In genomic region chr12:95218852-95219171, GRCh38 we compare ENCODE assay signal across 8 cellular contexts. TPM values are rescaled to one million over a fixed set of nuclear protein-coding genes. Genes with fewer than 3 reads are reported as not detected.
DNase-seq lines count a peak whose midpoint lies in the region; ATAC-seq lines count a peak whose summit lies in the region.

No MANE protein-coding gene starts in this region.

- H3K4me3 ChIP-seq in iPS DF 6.9 (ENCODE audit: low read length): peak overlapping the region; percentile 60; the same call in 1 of the 2 replicates

- peak overlapping the region; percentile 97 for H3K27ac Mint-ChIP-seq in activated naive CD4-positive, alpha-beta T cell treated with anti-CD3 and anti-CD28 coated beads for 36 hours

- peaks cover 1% of the 10 kb centered on the region for H3K4me1 ChIP-seq in iPS DF 6.9 (ENCODE audit: control insufficient read depth, insufficient read depth, low read length)

- no peaks in the 10 kb centered on the region for H3K27me3 Mint-ChIP-seq in activated naive CD4-positive, alpha-beta T cell treated with anti-CD3 and anti-CD28 coated beads for 36 hours (ENCODE audit: low read depth)

- peak overlapping the region; percentile 98 for H3K4me3 Mint-ChIP-seq in activated naive CD4-positive, alpha-beta T cell treated with anti-CD3 and anti-CD28 coated beads for 36 hours

- peak; percentile 46 for DNase-seq in activated naive CD4-positive, alpha-beta T cell treated with Interleukin-2 at 50 U/mL for 16 hours
- no peak for DNase-seq in activated naive CD4-positive, alpha-beta T cell (lab: John Stamatoyannopoulos, UW)
- DNase-seq in NCI-H82 (lab: John Stamatoyannopoulos, UW): peak; percentile 60
- DNase-seq in activated naive CD4-positive, alpha-beta T cell treated with anti-CD3 and anti-CD28 coated beads for 36 hours: peak; percentile 61
- DNase-seq in iPS DF 6.9 (ENCODE audit: low read depth, low spot score): no peak
- DNase-seq in stimulated activated CD4-positive, alpha-beta T cell treated with anti-CD3 and anti-CD28 coated beads, Interleukin-12 subunit alpha, Interleukin-12 subunit beta, amount 100 ng/mL, for 48 hours (ENCODE audit: low read depth in 2 of 3, low spot score in 1 of 3): peak; percentile 15 to 41 (median 35)
- no peak for DNase-seq in DMS153 treated with DMSO at 0.1 percent for 48 hours (lab: John Stamatoyannopoulos, UW; ENCODE audit: unreplicated experiment)

- H3K27me3 ChIP-seq in iPS DF 6.9 (ENCODE audit: control insufficient read depth, insufficient read depth, low read length): no peaks in the 10 kb centered on the region

- peaks cover 34% of the 10 kb centered on the region for H3K4me1 Mint-ChIP-seq in activated naive CD4-positive, alpha-beta T cell treated with anti-CD3 and anti-CD28 coated beads for 36 hours (ENCODE audit: low read depth)

- intact Hi-C loops in activated naive CD4-positive, alpha-beta T cell treated with anti-CD3 and anti-CD28 coated beads for 36 hours (cut with micrococcal nuclease): loop anchor here (5.0 kb wide), 5 partner anchors 313 to 1542 kb away; partner anchors contain the start of genes AMDHD1, CCDC38, CRADD and PLXNC1

- no peak overlapping the region for H3K27ac ChIP-seq in iPS DF 6.9 (ENCODE audit: low read length)

- CTCF ChIA-PET in activated naive CD4-positive, alpha-beta T cell treated with anti-CD3 and anti-CD28 coated beads for 36 hours (lab: Charles Lee): no interaction called here

- H3K36me3 ChIP-seq in iPS DF 6.9 (ENCODE audit: control insufficient read depth, insufficient read depth, low read length): no peaks in the 10 kb centered on the region

- no peak for ATAC-seq in GM21390 (IDR thresholded peaks at IDR 0.05; ENCODE audit: unreplicated experiment)

- no CpG with 5 or more reads among the region's 6 CpGs for WGBS in iPS DF 6.9 (ENCODE audit: insufficient coverage, insufficient read length)

- no peaks in the 10 kb centered on the region for H3K9me3 ChIP-seq in iPS DF 6.9 (ENCODE audit: control insufficient read depth, insufficient read depth, low read length)

- no peaks in the 10 kb centered on the region for H3K36me3 Mint-ChIP-seq in activated naive CD4-positive, alpha-beta T cell treated with anti-CD3 and anti-CD28 coated beads for 36 hours (ENCODE audit: low read depth)

- no peaks in the 10 kb centered on the region for H3K9me3 Mint-ChIP-seq in activated naive CD4-positive, alpha-beta T cell treated with anti-CD3 and anti-CD28 coated beads for 36 hours

RNA-seq across cellular contexts. Expression of gene VEZT, which starts 1.2 kb away (rescaled TPM):
- 10 to 100 TPM; 41.3 to 42.5 TPM for total RNA-seq in activated naive CD4-positive, alpha-beta T cell treated with anti-CD3 and anti-CD28 coated beads for 36 hours

RNA-seq across cellular contexts. Expression of gene FGD6, which starts 1.5 kb away (rescaled TPM):
- total RNA-seq in activated naive CD4-positive, alpha-beta T cell treated with anti-CD3 and anti-CD28 coated beads for 36 hours: 1 to 10 TPM; 2.0 TPM

Comparison
In these comparisons a context has a peak if more than half of its experiments do, and no peak if none do; other contexts are left out.
1. DNase-seq: peak in activated naive CD4-positive, alpha-beta T cell treated with Interleukin-2 at 50 U/mL for 16 hours (single experiment), NCI-H82 (single experiment), activated naive CD4-positive, alpha-beta T cell treated with anti-CD3 and anti-CD28 coated beads for 36 hours (single experiment) and stimulated activated CD4-positive, alpha-beta T cell treated with anti-CD3 and anti-CD28 coated beads, Interleukin-12 subunit alpha, Interleukin-12 subunit beta, amount 100 ng/mL, for 48 hours (3 of 3); none in activated naive CD4-positive, alpha-beta T cell (0 of 4), iPS DF 6.9 (single experiment) and DMS153 treated with DMSO at 0.1 percent for 48 hours (single experiment).